10 cellular contexts compared by ENCODE assay signal in the genomic region with DNA sequence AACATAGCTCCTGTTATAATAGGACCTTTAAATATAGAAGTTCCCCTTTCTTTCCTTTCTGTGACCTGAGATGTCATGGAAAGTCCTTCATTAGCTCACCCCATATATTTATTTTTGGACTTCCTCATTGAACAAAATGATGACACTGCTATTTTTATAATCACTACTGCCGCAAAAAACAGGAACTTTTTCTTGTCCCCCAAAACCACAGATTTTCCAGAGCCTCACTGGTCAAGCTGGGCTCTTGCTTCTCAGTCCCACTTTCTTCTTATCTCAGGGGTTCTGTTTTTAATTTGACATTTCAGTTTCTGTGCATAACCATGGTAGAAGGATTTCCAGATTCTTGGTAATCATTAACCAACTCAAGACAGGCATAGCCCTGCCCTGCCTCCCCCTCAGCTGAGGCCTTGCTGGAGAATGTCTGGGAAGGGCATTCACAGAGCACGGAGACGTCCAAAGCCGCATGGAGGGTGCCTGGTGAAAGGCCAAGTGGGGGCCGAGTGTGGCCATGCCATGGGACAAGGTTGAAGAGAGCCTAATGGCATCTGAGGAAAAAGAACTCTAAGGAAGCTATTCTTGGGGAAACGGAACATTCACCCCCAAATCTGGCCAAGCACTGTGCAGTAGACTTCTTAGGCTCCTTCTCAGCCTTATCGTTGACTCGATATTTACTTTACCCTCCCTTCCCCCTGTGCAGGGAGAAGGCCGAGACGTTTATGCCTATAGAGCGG.
DNase-seq lines count a peak whose midpoint lies in the region; ATAC-seq, FAIRE-seq and TF ChIP-seq lines count a peak whose summit lies in the region.
"Had no signal": no experiment of that assay in that cellular context is flagged by ENCODE, and none has a peak within 500 bp of the region (broad histone marks: within the 10 kb centered on the region; RNA-seq: fewer than 3 reads in every experiment).

No MANE protein-coding gene starts in this region.

- H3K4me3 ChIP-seq in H1 (ENCODE audit: extremely low read depth in 1 of 4, insufficient read depth in 2 of 4, low read depth in 3 of 4, low read length in 4 of 4): no peak overlapping the region
- H3K4me3 ChIP-seq in aorta (ENCODE audit: low read length in 2 of 2): no peak overlapping the region

- no peaks in the 10 kb centered on the region for H3K23me2 ChIP-seq in H1 (ENCODE audit: low read depth, low read length)

- H3K36me3 ChIP-seq in H1 (ENCODE audit: control insufficient read depth in 2 of 4, insufficient read depth in 4 of 4, low read length in 3 of 4) (no peaks in the 10 kb centered on the region), aorta (ENCODE audit: control insufficient read depth in 1 of 2, insufficient read depth in 2 of 2, low read length in 1 of 2) (no peaks in the 10 kb centered on the region)

- H3K4me1 ChIP-seq in H1 (replicated peaks in 1 of 4; ENCODE audit: control insufficient read depth in 3 of 4, insufficient read depth in 4 of 4, low read length in 3 of 4) (peaks cover 0 to 8% (median under 1%) of the 10 kb centered on the region in 4 experiments; a peak in 4 of 7 replicates), aorta (ENCODE audit: control insufficient read depth in 1 of 2, insufficient read depth in 2 of 2, low read length in 2 of 2) (peaks cover 0 to 6% of the 10 kb centered on the region in 2 donors)

- intact Hi-C loops in aorta (cut with DNase I): no loop called here

- H2BK15ac ChIP-seq in H1 (ENCODE audit: low read length): no peak overlapping the region

- no peak for FAIRE-seq in H1 (lab: Jason Lieb, UNC)

- no peak overlapping the region for H2AFZ ChIP-seq in H1 (ENCODE audit: low read length)

- H3K56ac ChIP-seq in H1 (replicated peaks; ENCODE audit: insufficient read length, low read depth, low read length): no peak overlapping the region

- H4K91ac ChIP-seq in H1 (replicated peaks; ENCODE audit: insufficient read length, low read length): no peak overlapping the region

- H3K79me2 ChIP-seq in H1 (ENCODE audit: control insufficient read depth in 1 of 2, insufficient read depth in 2 of 2, low read length in 2 of 2): no peaks in the 10 kb centered on the region

- H3K27ac ChIP-seq in H1 (ENCODE audit: low read depth, low read length): no peak overlapping the region
- H3K27ac ChIP-seq in aorta (ENCODE audit: low read depth in 1 of 2, low read length in 2 of 2): no peak overlapping the region
- H3K27ac ChIP-seq: C4-2B had no signal

- CTCF ChIA-PET in H1 (lab: Charles Lee; ENCODE audit: partially characterized antibody): interaction anchor here (1.2 kb wide), 1 partner anchor 76 kb away, joined by 4 read pairs; no protein-coding TSS in a partner anchor

- H2BK12ac ChIP-seq in H1 (ENCODE audit: low read depth, low read length): no peak overlapping the region

- no peaks in the 10 kb centered on the region for H3K9me3 ChIP-seq in H1 (ENCODE audit: insufficient read depth in 2 of 2, low read depth in 1 of 2, low read length in 1 of 2)
- H3K9me3 ChIP-seq in aorta (ENCODE audit: control insufficient read depth, low read length): no peaks in the 10 kb centered on the region

- H3K27me3 ChIP-seq in H1 (replicated peaks in 1 of 4; ENCODE audit: control insufficient read depth in 3 of 4, extremely low read depth in 1 of 4, insufficient read depth in 3 of 4, low read length in 3 of 4) (no peaks in the 10 kb centered on the region), aorta (ENCODE audit: control insufficient read depth in 1 of 2, insufficient read depth in 2 of 2, low read length in 1 of 2) (no peaks in the 10 kb centered on the region)

- no peak for TF ChIP-seq EP300 in H1 (IDR thresholded peaks at IDR 0.05; ENCODE audit: borderline replicate concordance in 1 of 2, low read depth in 2 of 2, low read length in 2 of 2)

- 93% methylated on average over 11 of the region's 11 CpGs; no CpG with 5 or more reads in 1 of the 2 experiments for WGBS in H1 (ENCODE audit: extremely low coverage in 1 of 2, insufficient coverage in 1 of 2, insufficient read length in 1 of 2, insufficient replicate concordance in 2 of 2, low coverage in 1 of 2, low lambda C conversion rate in 2 of 2, missing lambda C conversion rate in 1 of 2), 2 experiments
- 94 to 97% methylated on average over 11 of the region's 11 CpGs for WGBS in aorta, 2 donors

- no peak overlapping the region for H3K23ac ChIP-seq in H1 (ENCODE audit: insufficient read length)

- POLR2A ChIA-PET in H1 (lab: Charles Lee; ENCODE audit: partially characterized antibody): no interaction called here

- H3K79me1 ChIP-seq in H1 (ENCODE audit: low read depth, low read length): no peaks in the 10 kb centered on the region

- no peak overlapping the region for H3K14ac ChIP-seq in H1 (ENCODE audit: insufficient read length)

- H4K20me1 ChIP-seq in H1 (replicated peaks in 1 of 2; ENCODE audit: control insufficient read depth in 1 of 2, insufficient read depth in 2 of 2, low read length in 2 of 2): no peaks in the 10 kb centered on the region

- no peak overlapping the region for H2BK20ac ChIP-seq in H1 (ENCODE audit: low read length)

- ATAC-seq in GM19467 (IDR thresholded peaks at IDR 0.05; ENCODE audit: unreplicated experiment): peak; percentile 66
- peak; percentile 52 for ATAC-seq in HG03457 (IDR thresholded peaks at IDR 0.05; ENCODE audit: unreplicated experiment)
- ATAC-seq in aorta (ENCODE audit: low FRiP score): no peak

- no peak overlapping the region for H3K9ac ChIP-seq in H1 (replicated peaks in 1 of 4; ENCODE audit: extremely low read depth in 1 of 4, low read depth in 3 of 4, low read length in 3 of 4)

- no peak for TF ChIP-seq CTCF in H1 (IDR thresholded peaks at IDR 0.05; ENCODE audit: control extremely low read depth in 1 of 3, insufficient read depth in 1 of 3, low read depth in 1 of 3, low read length in 3 of 3)

- H3K18ac ChIP-seq in H1 (ENCODE audit: extremely low read depth, low read length): no peak overlapping the region

- H2BK120ac ChIP-seq in H1 (replicated peaks; ENCODE audit: low read depth, low read length): no peak overlapping the region

- H2AK5ac ChIP-seq in H1 (ENCODE audit: low read depth, low read length): no peak overlapping the region

- TF ChIP-seq POLR2A in H1 (IDR thresholded peaks at IDR 0.05; ENCODE audit: control extremely low read depth in 1 of 2, low read depth in 2 of 2, low read length in 2 of 2): no peak

- DNase-seq in Ammon's horn (ENCODE audit: low spot score): peak; percentile 47
- no peak for DNase-seq in H1 (ENCODE audit: low read depth in 1 of 2, low spot score in 2 of 2)
- no peak for DNase-seq in islet precursor cell
- DNase-seq in aorta: no peak
- no peak for DNase-seq in epidermal melanocyte (ENCODE audit: insufficient read length, low spot score)
- DNase-seq in NCI-H187 treated with DMSO at 0.1 percent for 48 hours (lab: John Stamatoyannopoulos, UW): no peak
- DNase-seq: NCI-H510A treated with DMSO at 0.1 percent for 48 hours had no signal

- H3K4me2 ChIP-seq in H1 (ENCODE audit: insufficient read depth in 1 of 2, low read depth in 2 of 2, low read length in 2 of 2): no peak overlapping the region

- no peak overlapping the region for H2BK5ac ChIP-seq in H1 (ENCODE audit: low read depth, low read length)

- TF ChIP-seq RAD21 in H1 (IDR thresholded peaks at IDR 0.05 in 1 of 2, conservative IDR thresholded peaks at IDR 0.05 in 1 of 2; ENCODE audit: low read depth in 2 of 2, low read length in 2 of 2): no peak

- no peak overlapping the region for H4K5ac ChIP-seq in H1 (ENCODE audit: insufficient read length, low read depth, low read length)

- no peak overlapping the region for H4K8ac ChIP-seq in H1 (ENCODE audit: extremely low read depth, insufficient read depth, low read length)

- H3K4ac ChIP-seq in H1 (replicated peaks; ENCODE audit: insufficient read length, low read depth, low read length): no peak overlapping the region

TF ChIP-seq in H1, 55 proteins besides CTCF, POLR2A, EP300 and RAD21:
- no peak for TF ChIP-seq BCL11A (IDR thresholded peaks at IDR 0.05; ENCODE audit: low read depth in 2 of 2, low read length in 2 of 2)
- TF ChIP-seq MAFK (IDR thresholded peaks at IDR 0.05; ENCODE audit: low read depth, low read length): peak; percentile 60; the same call in 1 of the 2 replicates
